Comparison of ENCODE assay signal across 11 cellular contexts in the genomic region with DNA sequence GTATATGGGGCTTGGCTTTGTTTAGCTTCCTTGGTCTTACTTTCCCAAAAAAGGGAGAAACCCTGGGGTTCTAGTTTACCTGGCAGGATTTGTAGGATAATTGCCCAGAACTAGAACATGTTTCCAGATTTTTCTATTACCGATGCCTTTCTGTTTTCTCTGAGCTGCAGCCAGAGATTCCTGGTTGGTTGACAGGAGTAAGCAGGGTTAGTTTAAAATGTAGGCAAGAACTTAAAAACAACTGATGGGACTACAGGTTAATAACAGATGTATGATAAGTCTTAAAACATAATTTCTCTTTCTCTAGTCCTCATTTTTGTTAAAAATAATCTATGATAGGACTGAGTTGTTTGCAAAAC. TPM values are rescaled to one million over a fixed set of nuclear protein-coding genes. Genes with fewer than 3 reads are reported as not detected.
A peak's percentile ranks its signal among the peaks of the same experiment; 100 is the strongest.
DNase-seq lines count a peak whose midpoint lies in the region; ATAC-seq and TF ChIP-seq lines count a peak whose summit lies in the region.
"Had no signal": no experiment of that assay in that cellular context is flagged by ENCODE, and none has a peak within 500 bp of the region (broad histone marks: within the 10 kb centered on the region; RNA-seq: fewer than 3 reads in every experiment).

No MANE protein-coding gene starts in this region.

- H3K36me3 ChIP-seq in IMR-90 (ENCODE audit: control insufficient read depth, insufficient read depth, low read length) (peaks cover 3% of the 10 kb centered on the region), tibial artery (peaks cover 0 to 21% (median 13%) of the 10 kb centered on the region in 3 donors)

- H3K23ac ChIP-seq in IMR-90 (ENCODE audit: low read depth, low read length) = peak overlapping the region; percentile 66; the same call in 1 of the 2 replicates

- POLR2A ChIA-PET in IMR-90 (lab: Charles Lee; ENCODE audit: unreplicated experiment) = no interaction called here

- H3K4me1 Mint-ChIP-seq in chondrocyte (ENCODE audit: low read depth) (peaks cover 35% of the 10 kb centered on the region), natural killer cell (peaks cover 19 to 23% of the 10 kb centered on the region in 2 donors)

- H3K4ac ChIP-seq in IMR-90 (ENCODE audit: low read depth, low read length) = peak overlapping the region; percentile 51

- H3K27me3 ChIP-seq in IMR-90 (ENCODE audit: control insufficient read depth, insufficient read depth, low read length) (no peaks in the 10 kb centered on the region), tibial artery (no peaks in the 10 kb centered on the region)

- H4K20me1 ChIP-seq in IMR-90 (ENCODE audit: insufficient read depth, low read length) = no peaks in the 10 kb centered on the region

- no peak overlapping the region for H2BK15ac ChIP-seq in IMR-90 (ENCODE audit: low read depth, low read length)

- intact Hi-C loops in IMR-90 (cut with micrococcal nuclease) = no loop called here
- intact Hi-C loops in natural killer cell (cut with micrococcal nuclease) = no loop called here
- intact Hi-C loops in tibial artery (cut with DNase I; ENCODE audit: low total_unique reads) = no loop called here

- no peak for TF ChIP-seq POLR2A in IMR-90 (IDR thresholded peaks at IDR 0.05; ENCODE audit: low read depth, low read length)

- ATAC-seq in IMR-90 (ENCODE audit: low read depth) (no peak), natural killer cell (no peak)

- BruUV-seq in IMR-90 (replicated peaks; lab: Mats Ljungman, UMichigan) = no TSS peak

- no peak overlapping the region for H3K4me3 ChIP-seq in IMR-90 (ENCODE audit: insufficient read depth, low read depth, low read length)
- peak overlapping the region; percentile 4 to 27 for H3K4me3 ChIP-seq in tibial artery

- H3K4me3 Mint-ChIP-seq in chondrocyte (ENCODE audit: unreplicated experiment) (no peak overlapping the region), natural killer cell (peak overlapping the region; percentile 73)
- H3K4me3 Mint-ChIP-seq: activated CD4-positive, alpha-beta T cell treated with anti-CD3 and anti-CD28 coated beads, Interleukin-2, amount 10 ng/mL, durations not matched to agents 7 days and 5 days had no signal

- H3K18ac ChIP-seq in IMR-90 (ENCODE audit: low read depth, low read length) = no peak overlapping the region

- H3K27me3 Mint-ChIP-seq in chondrocyte (ENCODE audit: low read depth) (no peaks in the 10 kb centered on the region), natural killer cell (ENCODE audit: low read depth in 2 of 2) (no peaks in the 10 kb centered on the region)
- H3K27me3 Mint-ChIP-seq: activated CD4-positive, alpha-beta T cell treated with anti-CD3 and anti-CD28 coated beads, Interleukin-2, amount 10 ng/mL, durations not matched to agents 7 days and 5 days had no signal

- H3K9me3 ChIP-seq in IMR-90 (ENCODE audit: control insufficient read depth, insufficient read depth, low read length) = no peaks in the 10 kb centered on the region
- H3K9me3 ChIP-seq in tibial artery = no peaks in the 10 kb centered on the region

- H3K4me2 ChIP-seq in IMR-90 (ENCODE audit: low read depth, low read length) = peak overlapping the region; percentile 73; the same call in 1 of the 2 replicates

- TF ChIP-seq RAD21 in IMR-90 (IDR thresholded peaks at IDR 0.05; ENCODE audit: low read length) = no peak

- H2BK5ac ChIP-seq in IMR-90 (ENCODE audit: low read depth, low read length, poor library complexity, severe bottlenecking) = no peak overlapping the region

- no CpG with 5 or more reads among the region's 1 CpG for WGBS in IMR-90 (ENCODE audit: extremely low coverage in 2 of 2, insufficient read length in 1 of 2), 2 experiments

- H3K14ac ChIP-seq in IMR-90 (replicated peaks; ENCODE audit: low read depth, low read length) = peak overlapping the region; percentile 86; the same call in 1 of the 2 replicates

- peak overlapping the region; percentile 58; the same call in 1 of the 2 replicates for H2BK120ac ChIP-seq in IMR-90 (ENCODE audit: low read depth, low read length)

- no peak overlapping the region; the same call in 1 of the 2 replicates for H4K5ac ChIP-seq in IMR-90 (ENCODE audit: low read depth, low read length)

- no peak overlapping the region for H2AK9ac ChIP-seq in IMR-90 (replicated peaks; ENCODE audit: low read depth, low read length, poor library complexity)

- no peak overlapping the region for H2AFZ ChIP-seq in IMR-90 (replicated peaks; ENCODE audit: low read length, poor library complexity)

- TF ChIP-seq CTCF in IMR-90 (conservative IDR thresholded peaks at IDR 0.05; ENCODE audit: low read depth, low read length) (no peak), chondrocyte (IDR thresholded peaks at IDR 0.05) (no peak), natural killer cell (IDR thresholded peaks at IDR 0.05) (no peak), tibial artery (IDR thresholded peaks at IDR 0.05) (no peak)

- peaks cover 7% of the 10 kb centered on the region; the same call in 1 of the 2 replicates for H3K9me1 ChIP-seq in IMR-90 (ENCODE audit: insufficient read depth, low read length)

- no peak overlapping the region for H3K9ac ChIP-seq in IMR-90 (ENCODE audit: low read depth, low read length)

- CTCF ChIA-PET in IMR-90 (lab: Yijun Ruan, JAX) = interaction anchor here (1.3 kb wide), 1 partner anchor 26 kb away, joined by 3 read pairs; no protein-coding TSS in a partner anchor

- H3K4me1 ChIP-seq in IMR-90 (ENCODE audit: control insufficient read depth, insufficient read depth, low read length) = peaks cover 10% of the 10 kb centered on the region
- H3K4me1 ChIP-seq in tibial artery = peaks cover 0 to 49% (median 30%) of the 10 kb centered on the region in 4 donors

- peaks cover 0 to 7% of the 10 kb centered on the region in 2 experiments; a peak in 1 of 4 replicates for H3K79me1 ChIP-seq in IMR-90 (ENCODE audit: low read depth in 1 of 2, low read length in 2 of 2)

- peaks cover 9% of the 10 kb centered on the region for H3K36me3 Mint-ChIP-seq in chondrocyte (ENCODE audit: low read depth)
- H3K36me3 Mint-ChIP-seq in natural killer cell = no peaks in the 10 kb centered on the region

- H4K91ac ChIP-seq in IMR-90 (ENCODE audit: insufficient read depth, low read depth, low read length) = no peak overlapping the region

- no peaks in the 10 kb centered on the region for H3K9me3 Mint-ChIP-seq in chondrocyte (ENCODE audit: low read depth)
- H3K9me3 Mint-ChIP-seq in natural killer cell = no peaks in the 10 kb centered on the region
- H3K9me3 Mint-ChIP-seq: activated CD4-positive, alpha-beta T cell treated with anti-CD3 and anti-CD28 coated beads, Interleukin-2, amount 10 ng/mL, durations not matched to agents 7 days and 5 days had no signal

- H3K27ac Mint-ChIP-seq in chondrocyte (ENCODE audit: unreplicated experiment) = peak overlapping the region; percentile 98
- peak overlapping the region; percentile 83 to 89 for H3K27ac Mint-ChIP-seq in natural killer cell

- H2BK20ac ChIP-seq in IMR-90 (ENCODE audit: low read depth, low read length) = 0 out of 2 replicates have a peak overlapping the region, but pooled peaks have one; percentile 50

- DNase-seq in IMR-90 = no peak
- no peak for DNase-seq in chondrocyte (ENCODE audit: low spot score)
- no peak for DNase-seq in natural killer cell
- no peak for DNase-seq in tibial artery
- DNase-seq in foreskin melanocyte = no peak
- DNase-seq in Kasumi-1 (lab: John Stamatoyannopoulos, UW) = no peak
- no peak for DNase-seq in inferior parietal cortex (ENCODE audit: extremely low spot score)
- DNase-seq: activated CD4-positive, alpha-beta T cell treated with anti-CD3 and anti-CD28 coated beads, Interleukin-2, amount 10 ng/mL, durations not matched to agents 7 days and 5 days; effector CD4-positive, alpha-beta T cell; KBM-7; occipital lobe had no signal

- H2AK5ac ChIP-seq in IMR-90 (ENCODE audit: low read depth, low read length) = no peak overlapping the region

- in situ Hi-C loops in IMR-90 (cut with MboI; ENCODE audit: low sequenced_read_pairs) = no loop called here

- no peak overlapping the region for H3K27ac ChIP-seq in IMR-90 (ENCODE audit: insufficient read depth, low read length)
- H3K27ac ChIP-seq in tibial artery = peak overlapping the region; percentile 86 to 90

- dilution Hi-C loops in IMR-90 (cut with HindIII; ENCODE audit: low sequenced_read_pairs, unreplicated experiment) = no loop called here

- H3K56ac ChIP-seq in IMR-90 (ENCODE audit: extremely low read depth, insufficient read depth, low read length) = no peak overlapping the region; the same call in 1 of the 2 replicates

- peak overlapping the region in 1 of 2 experiments; percentile 52; a peak in 1 of 4 replicates for H4K8ac ChIP-seq in IMR-90 (ENCODE audit: low read depth in 2 of 2, low read length in 2 of 2)

TF ChIP-seq in IMR-90, 13 proteins besides CTCF, POLR2A, EP300 and RAD21 (continues in another document):
- TF ChIP-seq, protein P1, sequence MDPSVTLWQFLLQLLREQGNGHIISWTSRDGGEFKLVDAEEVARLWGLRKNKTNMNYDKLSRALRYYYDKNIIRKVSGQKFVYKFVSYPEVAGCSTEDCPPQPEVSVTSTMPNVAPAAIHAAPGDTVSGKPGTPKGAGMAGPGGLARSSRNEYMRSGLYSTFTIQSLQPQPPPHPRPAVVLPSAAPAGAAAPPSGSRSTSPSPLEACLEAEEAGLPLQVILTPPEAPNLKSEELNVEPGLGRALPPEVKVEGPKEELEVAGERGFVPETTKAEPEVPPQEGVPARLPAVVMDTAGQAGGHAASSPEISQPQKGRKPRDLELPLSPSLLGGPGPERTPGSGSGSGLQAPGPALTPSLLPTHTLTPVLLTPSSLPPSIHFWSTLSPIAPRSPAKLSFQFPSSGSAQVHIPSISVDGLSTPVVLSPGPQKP (IDR thresholded peaks at IDR 0.05; ENCODE audit: borderline replicate concordance, low read depth, low read length) = no peak
- no peak for TF ChIP-seq MXI1 (IDR thresholded peaks at IDR 0.05; ENCODE audit: borderline replicate concordance, low read depth, low read length)
- no peak for TF ChIP-seq BHLHE40 (IDR thresholded peaks at IDR 0.05; ENCODE audit: low read depth, low read length)
- no peak for TF ChIP-seq RCOR1 (IDR thresholded peaks at IDR 0.05; ENCODE audit: insufficient replicate concordance, low read length)
- no peak for TF ChIP-seq CEBPB (IDR thresholded peaks at IDR 0.05; ENCODE audit: low read depth, low read length)
- no peak for TF ChIP-seq MAFK (IDR thresholded peaks at IDR 0.05; ENCODE audit: low read depth, low read length)
- no peak for TF ChIP-seq NFE2L2 (IDR thresholded peaks at IDR 0.05; ENCODE audit: low read depth, low read length)

RNA-seq across cellular contexts. Expression of gene GMCL1, which starts 38.9 kb away (rescaled TPM):
- total RNA-seq in IMR-90 (2012; rRNA removed) = 3.4 and 6.1 TPM in 2 replicates
- 2.3 and 2.8 TPM in 2 replicates for polyA plus RNA-seq in IMR-90 (2012; rRNA removed)
- 2.8 and 3.0 TPM in 2 replicates for polyA plus RNA-seq in IMR-90 (2012; cell fraction: cytosol; rRNA removed)
- polyA plus RNA-seq in IMR-90 (2012; cell fraction: nucleus; rRNA removed; ENCODE audit: low replicate concordance) = 4.0 and 4.2 TPM in 2 replicates
- total RNA-seq in chondrocyte = 13.6 to 20.7 TPM (median 13.6 TPM) in 3 replicates
- 10 to 100 TPM; 34.6 to 49.4 (median 35.9) TPM for total RNA-seq in natural killer cell

RNA-seq across cellular contexts. Expression of gene ANXA4, which starts 48.6 kb away (rescaled TPM):
- 22.2 and 25.8 TPM in 2 replicates for total RNA-seq in IMR-90 (2012; rRNA removed)
- polyA plus RNA-seq in IMR-90 (2012; rRNA removed) = 72.0 and 113 TPM in 2 replicates
- 21.8 and 32.1 TPM in 2 replicates for polyA plus RNA-seq in IMR-90 (2012; cell fraction: cytosol; rRNA removed)
- polyA plus RNA-seq in IMR-90 (2012; cell fraction: nucleus; rRNA removed; ENCODE audit: low replicate concordance) = 18.7 and 28.6 TPM in 2 replicates
- 88.1 to 100 TPM (median 99.0 TPM) in 3 replicates for total RNA-seq in chondrocyte
- total RNA-seq in natural killer cell = 10 to 100 TPM; 44.6 to 63.6 (median 55.8) TPM
